ENCODE assay signal across 8 cellular contexts in genomic region chr6:39335780-39336541, GRCh38. TPM values are rescaled to one million over a fixed set of nuclear protein-coding genes. Genes with fewer than 3 reads are reported as not detected.
DNase-seq lines count a peak whose midpoint lies in the region; ATAC-seq and TF ChIP-seq lines count a peak whose summit lies in the region.
"Had no signal": no experiment of that assay in that cellular context is flagged by ENCODE, and none has a peak within 500 bp of the region (broad histone marks: within the 10 kb centered on the region; RNA-seq: fewer than 3 reads in every experiment).

No MANE protein-coding gene starts in this region.

- BruUV-seq in IMR-90 (replicated peaks; lab: Mats Ljungman, UMichigan) = no TSS peak

- no peak overlapping the region for H3K4me3 ChIP-seq in IMR-90 (ENCODE audit: insufficient read depth, low read depth, low read length)
- H3K4me3 ChIP-seq in trophoblast cell (ENCODE audit: low read depth, low read length) = no peak overlapping the region
- H3K4me3 ChIP-seq: ovary had no signal

- H4K12ac ChIP-seq in trophoblast cell (ENCODE audit: low read depth, low read length) = no peak overlapping the region

- H3K4ac ChIP-seq in IMR-90 (ENCODE audit: low read depth, low read length) = no peak overlapping the region
- no peak overlapping the region for H3K4ac ChIP-seq in trophoblast cell (ENCODE audit: low read depth, low read length)

- H3K18ac ChIP-seq in IMR-90 (ENCODE audit: low read depth, low read length) = no peak overlapping the region
- no peak overlapping the region for H3K18ac ChIP-seq in trophoblast cell (ENCODE audit: low read length)

- no peak overlapping the region for H3K56ac ChIP-seq in IMR-90 (ENCODE audit: extremely low read depth, insufficient read depth, low read length)

- H4K91ac ChIP-seq in IMR-90 (ENCODE audit: insufficient read depth, low read depth, low read length) = no peak overlapping the region
- H4K91ac ChIP-seq in trophoblast cell (ENCODE audit: low read depth, low read length) = no peak overlapping the region

- H4K8ac ChIP-seq in IMR-90 (ENCODE audit: low read depth in 2 of 2, low read length in 2 of 2) = no peak overlapping the region
- no peak overlapping the region for H4K8ac ChIP-seq in trophoblast cell (ENCODE audit: low read depth, low read length)

- no peak for ATAC-seq in IMR-90 (ENCODE audit: low read depth)
- ATAC-seq in activated CD8-positive, alpha-beta T cell treated with anti-CD3 and anti-CD28 coated beads, Interleukin-2, amount 10 ng/mL, durations not matched to agents 7 days and 5 days = peak; percentile 68
- no peak for ATAC-seq in HG02973 (IDR thresholded peaks at IDR 0.05; ENCODE audit: unreplicated experiment)
- no peak for ATAC-seq in HG03442 (IDR thresholded peaks at IDR 0.05; ENCODE audit: unreplicated experiment)

- POLR2A ChIA-PET in IMR-90 (lab: Charles Lee; ENCODE audit: unreplicated experiment) = no interaction called here
- POLR2A ChIA-PET in activated CD8-positive, alpha-beta T cell treated with anti-CD3 and anti-CD28 coated beads, Interleukin-2, amount 10 ng/mL, durations not matched to agents 7 days and 5 days (lab: Charles Lee) = interaction anchor here (0.6 kb wide), 1 partner anchor 98 kb away, joined by 4 read pairs; no protein-coding TSS in a partner anchor

- DNase-seq in GM19238 (ENCODE audit: insufficient read length, low spot score) (peak; percentile 44), IMR-90 (no peak), trophoblast cell (peak; percentile 25 to 47), NCI-H2081 treated with DMSO at 0.1 percent for 48 hours (lab: John Stamatoyannopoulos, UW) (no peak)
- peak; percentile 62 for DNase-seq in activated CD8-positive, alpha-beta T cell treated with anti-CD3 and anti-CD28 coated beads, Interleukin-2, amount 10 ng/mL, durations not matched to agents 7 days and 5 days
- DNase-seq: ovary had no signal

- dilution Hi-C loops in IMR-90 (cut with HindIII; ENCODE audit: low sequenced_read_pairs, unreplicated experiment) = no loop called here

- TF ChIP-seq CTCF in IMR-90 (conservative IDR thresholded peaks at IDR 0.05; ENCODE audit: low read depth, low read length) = no peak

- H3K36me3 ChIP-seq in IMR-90 (ENCODE audit: control insufficient read depth, insufficient read depth, low read length) = no peaks in the 10 kb centered on the region
- no peaks in the 10 kb centered on the region for H3K36me3 ChIP-seq in trophoblast cell (ENCODE audit: control insufficient read depth in 1 of 2, insufficient read depth in 2 of 2, low read length in 2 of 2)
- H3K36me3 ChIP-seq: ovary had no signal

- H3K14ac ChIP-seq in IMR-90 (replicated peaks; ENCODE audit: low read depth, low read length) = no peak overlapping the region
- no peak overlapping the region for H3K14ac ChIP-seq in trophoblast cell (ENCODE audit: low read length)

- H2AFZ ChIP-seq in IMR-90 (replicated peaks; ENCODE audit: low read length, poor library complexity) = peak overlapping the region; percentile 9
- no peak overlapping the region for H2AFZ ChIP-seq in trophoblast cell (ENCODE audit: insufficient read depth, low read length, poor library complexity)

- H3K27me3 ChIP-seq in IMR-90 (ENCODE audit: control insufficient read depth, insufficient read depth, low read length) (peaks cover 2% of the 10 kb centered on the region; the same call in 1 of the 2 replicates), trophoblast cell (ENCODE audit: insufficient read depth, low read length) (no peaks in the 10 kb centered on the region)
- H3K27me3 ChIP-seq: ovary had no signal

- H2BK5ac ChIP-seq in IMR-90 (ENCODE audit: low read depth, low read length, poor library complexity, severe bottlenecking) = no peak overlapping the region
- no peak overlapping the region for H2BK5ac ChIP-seq in trophoblast cell (ENCODE audit: low read depth, low read length, poor library complexity)

- H2BK12ac ChIP-seq in trophoblast cell (ENCODE audit: low read length) = no peak overlapping the region

- H2BK120ac ChIP-seq in IMR-90 (ENCODE audit: low read depth, low read length) (no peak overlapping the region), trophoblast cell (ENCODE audit: insufficient read depth, low read length, poor library complexity) (no peak overlapping the region)

- no CpG with 5 or more reads among the region's 5 CpGs for WGBS in IMR-90 (ENCODE audit: extremely low coverage in 2 of 2, insufficient read length in 1 of 2), 2 experiments
- WGBS in trophoblast cell (ENCODE audit: extremely low coverage, insufficient coverage, insufficient read length) = no CpG with 5 or more reads among the region's 5 CpGs

- intact Hi-C loops in IMR-90 (cut with micrococcal nuclease) = no loop called here

- no peaks in the 10 kb centered on the region for H3K36me3 Mint-ChIP-seq in activated CD8-positive, alpha-beta T cell treated with anti-CD3 and anti-CD28 coated beads, Interleukin-2, amount 10 ng/mL, durations not matched to agents 7 days and 5 days (ENCODE audit: low read depth)

- CTCF ChIA-PET in IMR-90 (lab: Yijun Ruan, JAX) = interaction anchor here (0.6 kb wide), 1 partner anchor 596 kb away, joined by 5 read pairs; no protein-coding TSS in a partner anchor
- CTCF ChIA-PET in activated CD8-positive, alpha-beta T cell treated with anti-CD3 and anti-CD28 coated beads, Interleukin-2, amount 10 ng/mL, durations not matched to agents 7 days and 5 days (lab: Charles Lee) = interaction anchor here (1.3 to 1.4 kb wide), 2 partner anchors 19 to 33 kb away, joined by 3 read pairs; no protein-coding TSS in a partner anchor

- no peaks in the 10 kb centered on the region for H3K9me3 Mint-ChIP-seq in activated CD8-positive, alpha-beta T cell treated with anti-CD3 and anti-CD28 coated beads, Interleukin-2, amount 10 ng/mL, durations not matched to agents 7 days and 5 days (ENCODE audit: insufficient read depth)

- H3K79me2 ChIP-seq in trophoblast cell (ENCODE audit: control insufficient read depth, insufficient read depth, low read length, poor library complexity) = no peaks in the 10 kb centered on the region

- H3K23ac ChIP-seq in IMR-90 (ENCODE audit: low read depth, low read length) (no peak overlapping the region), trophoblast cell (ENCODE audit: low read length) (no peak overlapping the region)

- H3K4me1 ChIP-seq in IMR-90 (ENCODE audit: control insufficient read depth, insufficient read depth, low read length) (no peaks in the 10 kb centered on the region), trophoblast cell (ENCODE audit: control insufficient read depth in 1 of 2, insufficient read depth in 2 of 2, low read length in 2 of 2) (peaks cover 0 to 4% of the 10 kb centered on the region in 2 experiments)

- H4K20me1 ChIP-seq in IMR-90 (ENCODE audit: insufficient read depth, low read length) = no peaks in the 10 kb centered on the region

- H3K9ac ChIP-seq in IMR-90 (ENCODE audit: low read depth, low read length) = no peak overlapping the region
- H3K9ac ChIP-seq in trophoblast cell (ENCODE audit: low read length) = no peak overlapping the region

- H3K79me1 ChIP-seq in IMR-90 (ENCODE audit: low read depth in 1 of 2, low read length in 2 of 2) (no peaks in the 10 kb centered on the region), trophoblast cell (ENCODE audit: low read length) (no peaks in the 10 kb centered on the region)

- no peak overlapping the region for H4K5ac ChIP-seq in IMR-90 (ENCODE audit: low read depth, low read length)

- no peaks in the 10 kb centered on the region for H3K9me1 ChIP-seq in IMR-90 (ENCODE audit: insufficient read depth, low read length)

- H3K4me3 Mint-ChIP-seq in activated CD8-positive, alpha-beta T cell treated with anti-CD3 and anti-CD28 coated beads, Interleukin-2, amount 10 ng/mL, durations not matched to agents 7 days and 5 days = peak overlapping the region; percentile 7

- H3K9me3 ChIP-seq in IMR-90 (ENCODE audit: control insufficient read depth, insufficient read depth, low read length) (no peaks in the 10 kb centered on the region), trophoblast cell (ENCODE audit: insufficient read depth, low read depth, low read length) (no peaks in the 10 kb centered on the region)
- H3K9me3 ChIP-seq: ovary had no signal

- H3K4me2 ChIP-seq in IMR-90 (ENCODE audit: low read depth, low read length) = no peak overlapping the region
- no peak overlapping the region for H3K4me2 ChIP-seq in trophoblast cell (ENCODE audit: low read length)

- H3K27ac ChIP-seq in IMR-90 (ENCODE audit: insufficient read depth, low read length) = no peak overlapping the region
- H3K27ac ChIP-seq in trophoblast cell (ENCODE audit: low read depth, low read length) = no peak overlapping the region
- H3K27ac ChIP-seq: ovary had no signal

- peaks cover 50% of the 10 kb centered on the region for H3K27me3 Mint-ChIP-seq in activated CD8-positive, alpha-beta T cell treated with anti-CD3 and anti-CD28 coated beads, Interleukin-2, amount 10 ng/mL, durations not matched to agents 7 days and 5 days (ENCODE audit: low read depth)

- H3K27ac Mint-ChIP-seq in activated CD8-positive, alpha-beta T cell treated with anti-CD3 and anti-CD28 coated beads, Interleukin-2, amount 10 ng/mL, durations not matched to agents 7 days and 5 days = no peak overlapping the region

- no peak overlapping the region for H2AK9ac ChIP-seq in IMR-90 (replicated peaks; ENCODE audit: low read depth, low read length, poor library complexity)

- peaks cover 25% of the 10 kb centered on the region for H3K4me1 Mint-ChIP-seq in activated CD8-positive, alpha-beta T cell treated with anti-CD3 and anti-CD28 coated beads, Interleukin-2, amount 10 ng/mL, durations not matched to agents 7 days and 5 days (ENCODE audit: low read depth)

- H2AK5ac ChIP-seq in IMR-90 (ENCODE audit: low read depth, low read length) (no peak overlapping the region), trophoblast cell (ENCODE audit: low read length) (no peak overlapping the region)

- TF ChIP-seq POLR2A in IMR-90 (IDR thresholded peaks at IDR 0.05; ENCODE audit: low read depth, low read length) = no peak

- H2BK15ac ChIP-seq in IMR-90 (ENCODE audit: low read depth, low read length) = no peak overlapping the region

- TF ChIP-seq RAD21 in IMR-90 (IDR thresholded peaks at IDR 0.05; ENCODE audit: low read length) = no peak

- in situ Hi-C loops in IMR-90 (cut with MboI; ENCODE audit: low sequenced_read_pairs) = no loop called here

- no peak overlapping the region for H2BK20ac ChIP-seq in IMR-90 (ENCODE audit: low read depth, low read length)

RNA-seq across cellular contexts. Expression of gene KCNK16, which starts 13.5 kb away (rescaled TPM):
- not detected in 2 replicates for total RNA-seq in IMR-90 (2012; rRNA removed)
- not detected in 2 replicates for polyA plus RNA-seq in IMR-90 (2012; rRNA removed)
- polyA plus RNA-seq in IMR-90 (2012; cell fraction: cytosol; rRNA removed) = not detected in 2 replicates
- polyA plus RNA-seq in IMR-90 (2012; cell fraction: nucleus; rRNA removed; ENCODE audit: low replicate concordance) = not detected in 2 replicates
- not detected for total RNA-seq in activated CD8-positive, alpha-beta T cell treated with anti-CD3 and anti-CD28 coated beads, Interleukin-2, amount 10 ng/mL, durations not matched to agents 7 days and 5 days
- not detected in 2 replicates for polyA plus RNA-seq in trophoblast cell (2013)
- total RNA-seq: ovary had no signal
- polyA plus RNA-seq: ovary had no signal

RNA-seq across cellular contexts. Expression of gene KCNK17, which starts 21.7 kb away (rescaled TPM):
- not detected in 2 replicates for total RNA-seq in IMR-90 (2012; rRNA removed)
- not detected in 2 replicates for polyA plus RNA-seq in IMR-90 (2012; rRNA removed)
- not detected in 2 replicates for polyA plus RNA-seq in IMR-90 (2012; cell fraction: cytosol; rRNA removed)
- polyA plus RNA-seq in IMR-90 (2012; cell fraction: nucleus; rRNA removed; ENCODE audit: low replicate concordance) = not detected in 2 replicates
- total RNA-seq in activated CD8-positive, alpha-beta T cell treated with anti-CD3 and anti-CD28 coated beads, Interleukin-2, amount 10 ng/mL, durations not matched to agents 7 days and 5 days = not detected
- polyA plus RNA-seq in trophoblast cell (2013) = not detected in 2 replicates

Comparison
In these comparisons a context has a peak if more than half of its experiments do, and no peak if none do; other contexts are left out.
1. DNase-seq: peak in GM19238 (single experiment), activated CD8-positive, alpha-beta T cell treated with anti-CD3 and anti-CD28 coated beads, Interleukin-2, amount 10 ng/mL, durations not matched to agents 7 days and 5 days (single experiment) and trophoblast cell (2 of 2); none in IMR-90 (single experiment) and NCI-H2081 treated with DMSO at 0.1 percent for 48 hours (single experiment).